ENCODE assay signal across 7 cellular contexts in genomic region chr5:151523335-151523734, GRCh38.
A peak's percentile ranks its signal among the peaks of the same experiment; 100 is the strongest.
DNase-seq lines count a peak whose midpoint lies in the region; ATAC-seq lines count a peak whose summit lies in the region.

No MANE protein-coding gene starts in this region.

- ATAC-seq in GM19351 (IDR thresholded peaks at IDR 0.05; ENCODE audit: unreplicated experiment) (peak; percentile 93), HG03175 (IDR thresholded peaks at IDR 0.05; ENCODE audit: unreplicated experiment) (peak; percentile 92)
- ATAC-seq in activated naive CD4-positive, alpha-beta T cell treated with anti-CD3 and anti-CD28 coated beads, Interleukin-2, amount 50 U/mL, for 72 hours = peak; percentile 93 to 95
- ATAC-seq in stimulated activated naive CD8-positive, alpha-beta T cell treated with anti-CD3 and anti-CD28 coated beads, Interleukin-15, Interleukin-2, amounts not matched to agents 100 U/mL and 50 U/mL, for 24 hours = peak; percentile 81

- H3K9me3 Mint-ChIP-seq in activated naive CD4-positive, alpha-beta T cell treated with anti-CD3 and anti-CD28 coated beads, Interleukin-2, amount 50 U/mL, for 72 hours = no peaks in the 10 kb centered on the region

- no peak overlapping the region for H3K27ac Mint-ChIP-seq in activated naive CD4-positive, alpha-beta T cell treated with anti-CD3 and anti-CD28 coated beads, Interleukin-2, amount 50 U/mL, for 72 hours

- H3K36me3 Mint-ChIP-seq in activated naive CD4-positive, alpha-beta T cell treated with anti-CD3 and anti-CD28 coated beads, Interleukin-2, amount 50 U/mL, for 72 hours = no peaks in the 10 kb centered on the region

- DNase-seq in EH (ENCODE audit: low read depth) = peak; percentile 60
- DNase-seq in NOMO-1 (lab: John Stamatoyannopoulos, UW; ENCODE audit: unreplicated experiment in 2 of 2) = peak; percentile 28 to 68
- DNase-seq in activated naive CD4-positive, alpha-beta T cell treated with anti-CD3 and anti-CD28 coated beads, Interleukin-2, amount 50 U/mL, for 72 hours (ENCODE audit: low spot score in 2 of 2) = peak in 1 of 2 donors; percentile 55
- DNase-seq in inferior parietal cortex (ENCODE audit: extremely low spot score) = peak; percentile 8
- peak; percentile 33 for DNase-seq in stimulated activated naive CD8-positive, alpha-beta T cell treated with anti-CD3 and anti-CD28 coated beads, Interleukin-15, Interleukin-2, amounts not matched to agents 100 U/mL and 50 U/mL, for 24 hours
